ENCODE assay signal across 2 cellular contexts in genomic region chr2:42761554-42761953, GRCh38.
A peak's percentile ranks its signal among the peaks of the same experiment; 100 is the strongest.
TF ChIP-seq lines count a peak whose summit lies in the region.

No MANE protein-coding gene starts in this region.

TF ChIP-seq in HepG2, 621 proteins besides CTCF, POLR2A, EP300 and RAD21:
- TF ChIP-seq DRAP1 (CRISPR knock-in tag; IDR thresholded peaks at IDR 0.05) (no peak), MTF2 (CRISPR knock-in tag; IDR thresholded peaks at IDR 0.05; ENCODE audit: borderline replicate concordance) (no peak), AGO2 (optimal IDR thresholded peaks at IDR 0.05; ENCODE audit: low read depth, low read length) (peak; percentile 48), CAMTA2 (CRISPR knock-in tag; IDR thresholded peaks at IDR 0.05; ENCODE audit: borderline replicate concordance) (no peak)

TF ChIP-seq in K562, 482 proteins besides CTCF, POLR2A, EP300 and RAD21:
- TF ChIP-seq TCF15 (CRISPR knock-in tag; IDR thresholded peaks at IDR 0.05) (no peak), CCAR2 (IDR thresholded peaks at IDR 0.05; ENCODE audit: low read depth, low read length) (no peak), CAMTA2 (CRISPR knock-in tag; conservative IDR thresholded peaks at IDR 0.05) (no peak), CTCFL (IDR thresholded peaks at IDR 0.05; ENCODE audit: borderline replicate concordance, insufficient read depth, low read depth, low read length, poor library complexity, severe bottlenecking) (no peak), SNAPC5 (CRISPR knock-in tag; IDR thresholded peaks at IDR 0.05) (no peak), XRCC3 (IDR thresholded peaks at IDR 0.05) (no peak), ZBTB40 (IDR thresholded peaks at IDR 0.05) (no peak), ZBTB40 (CRISPR knock-in tag; IDR thresholded peaks at IDR 0.05) (no peak), ELF1 (tag; IDR thresholded peaks at IDR 0.05) (no peak), ZNF395 (CRISPR knock-in tag; IDR thresholded peaks at IDR 0.05) (no peak), DACH1 (IDR thresholded peaks at IDR 0.05; ENCODE audit: partially characterized antibody) (no peak), ZNF778 (CRISPR knock-in tag; IDR thresholded peaks at IDR 0.05) (no peak), GABPB2 (CRISPR knock-in tag; conservative IDR thresholded peaks at IDR 0.05) (no peak), AFF4 (CRISPR knock-in tag; IDR thresholded peaks at IDR 0.05) (no peak), DLX4 (CRISPR knock-in tag; IDR thresholded peaks at IDR 0.05) (no peak), KDM5B (IDR thresholded peaks at IDR 0.05; ENCODE audit: insufficient replicate concordance, low read depth, low read length) (no peak), ZBTB7A (IDR thresholded peaks at IDR 0.05; ENCODE audit: borderline replicate concordance, control insufficient read depth, low read depth, low read length) (no peak)
